In the genomic region with DNA sequence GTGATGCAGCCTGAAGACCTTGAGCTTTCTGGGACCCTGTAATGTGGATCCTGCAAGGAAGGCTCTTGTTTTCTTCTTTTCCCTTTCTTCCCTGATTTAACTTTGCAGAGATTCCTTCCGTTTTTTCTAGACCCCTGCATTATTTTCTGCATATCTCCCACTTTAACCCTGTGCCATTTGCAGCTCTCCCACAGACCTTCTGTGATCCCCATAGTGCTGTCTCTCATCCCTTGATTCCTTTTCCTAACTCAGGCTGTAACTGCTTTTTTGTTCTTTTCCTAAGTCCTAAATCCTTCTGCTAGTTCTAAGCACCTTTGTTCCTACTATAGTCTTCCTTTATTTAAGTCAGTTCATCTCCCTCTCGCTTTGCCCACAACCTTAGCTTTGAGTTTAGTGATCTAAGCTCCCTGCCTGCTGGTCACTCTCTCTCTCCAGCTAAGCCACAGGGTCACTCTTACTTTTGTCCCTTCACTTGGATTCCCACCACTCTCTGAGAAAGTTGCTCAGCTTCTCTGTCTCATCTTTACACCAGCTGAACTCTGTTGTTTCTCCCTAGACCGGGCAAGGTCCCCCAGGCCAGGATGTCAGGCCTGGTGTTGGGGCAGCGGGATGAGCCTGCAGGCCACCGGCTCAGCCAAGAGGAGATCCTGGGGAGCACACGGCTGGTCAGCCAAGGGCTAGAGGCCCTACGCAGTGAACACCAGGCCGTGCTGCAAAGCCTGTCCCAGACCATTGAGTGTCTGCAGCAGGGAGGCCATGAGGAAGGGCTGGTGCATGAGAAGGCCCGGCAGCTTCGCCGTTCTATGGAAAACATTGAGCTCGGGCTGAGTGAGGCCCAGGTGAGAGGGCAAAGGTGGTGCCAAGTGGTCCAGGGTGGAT, we compare ENCODE assay signal across 1 cellular context.
TF ChIP-seq lines count a peak whose summit lies in the region.

No MANE protein-coding gene starts in this region.

TF ChIP-seq in H1, 55 proteins besides CTCF, POLR2A, EP300 and RAD21:
- TF ChIP-seq TAF1 (IDR thresholded peaks at IDR 0.05; ENCODE audit: low read depth, low read length), result no peak
- TF ChIP-seq TEAD4 (IDR thresholded peaks at IDR 0.05; ENCODE audit: low read depth, low read length), result no peak
- no peak for TF ChIP-seq RNF2 (IDR thresholded peaks at IDR 0.05; ENCODE audit: borderline replicate concordance, low read depth, low read length, missing control alignments, poor library complexity, severe bottlenecking)
- no peak for TF ChIP-seq MAFK (IDR thresholded peaks at IDR 0.05; ENCODE audit: low read depth, low read length)
- TF ChIP-seq, protein P1, sequence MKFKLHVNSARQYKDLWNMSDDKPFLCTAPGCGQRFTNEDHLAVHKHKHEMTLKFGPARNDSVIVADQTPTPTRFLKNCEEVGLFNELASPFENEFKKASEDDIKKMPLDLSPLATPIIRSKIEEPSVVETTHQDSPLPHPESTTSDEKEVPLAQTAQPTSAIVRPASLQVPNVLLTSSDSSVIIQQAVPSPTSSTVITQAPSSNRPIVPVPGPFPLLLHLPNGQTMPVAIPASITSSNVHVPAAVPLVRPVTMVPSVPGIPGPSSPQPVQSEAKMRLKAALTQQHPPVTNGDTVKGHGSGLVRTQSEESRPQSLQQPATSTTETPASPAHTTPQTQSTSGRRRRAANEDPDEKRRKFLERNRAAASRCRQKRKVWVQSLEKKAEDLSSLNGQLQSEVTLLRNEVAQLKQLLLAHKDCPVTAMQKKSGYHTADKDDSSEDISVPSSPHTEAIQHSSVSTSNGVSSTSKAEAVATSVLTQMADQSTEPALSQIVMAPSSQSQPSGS (IDR thresholded peaks at IDR 0.05; ENCODE audit: low read length), result no peak
- TF ChIP-seq CBX5 (IDR thresholded peaks at IDR 0.05; ENCODE audit: low read depth, low read length), result no peak
- TF ChIP-seq, protein P2, sequence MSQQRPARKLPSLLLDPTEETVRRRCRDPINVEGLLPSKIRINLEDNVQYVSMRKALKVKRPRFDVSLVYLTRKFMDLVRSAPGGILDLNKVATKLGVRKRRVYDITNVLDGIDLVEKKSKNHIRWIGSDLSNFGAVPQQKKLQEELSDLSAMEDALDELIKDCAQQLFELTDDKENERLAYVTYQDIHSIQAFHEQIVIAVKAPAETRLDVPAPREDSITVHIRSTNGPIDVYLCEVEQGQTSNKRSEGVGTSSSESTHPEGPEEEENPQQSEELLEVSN (IDR thresholded peaks at IDR 0.05), result no peak
- no peak for TF ChIP-seq CEBPB (IDR thresholded peaks at IDR 0.05; ENCODE audit: low read depth, low read length)
- TF ChIP-seq NRF1 (IDR thresholded peaks at IDR 0.05; ENCODE audit: low read depth, low read length), result no peak
- TF ChIP-seq YY1 (IDR thresholded peaks at IDR 0.05; ENCODE audit: low read depth, low read length), result no peak
- no peak for TF ChIP-seq FOSL1 (IDR thresholded peaks at IDR 0.05; ENCODE audit: insufficient read depth, low read depth, low read length)
- TF ChIP-seq NANOG (IDR thresholded peaks at IDR 0.05; ENCODE audit: insufficient read depth, low read depth, low read length, poor library complexity, severe bottlenecking), result no peak
- TF ChIP-seq ASH2L (IDR thresholded peaks at IDR 0.05; ENCODE audit: low read length), result no peak
- TF ChIP-seq GABPA (IDR thresholded peaks at IDR 0.05; ENCODE audit: borderline replicate concordance, insufficient read depth, low read length), result no peak
- no peak for TF ChIP-seq EGR1 (IDR thresholded peaks at IDR 0.05; ENCODE audit: borderline replicate concordance, low read depth, low read length)
- no peak for TF ChIP-seq JUN (IDR thresholded peaks at IDR 0.05; ENCODE audit: low read depth, low read length)
- no peak for TF ChIP-seq POLR2AphosphoS5 (IDR thresholded peaks at IDR 0.05; ENCODE audit: low read depth, low read length)
TF ChIP-seq in H1: peak in this region for 0.
